ENCODE assay signal across 19 cellular contexts in the genomic region with DNA sequence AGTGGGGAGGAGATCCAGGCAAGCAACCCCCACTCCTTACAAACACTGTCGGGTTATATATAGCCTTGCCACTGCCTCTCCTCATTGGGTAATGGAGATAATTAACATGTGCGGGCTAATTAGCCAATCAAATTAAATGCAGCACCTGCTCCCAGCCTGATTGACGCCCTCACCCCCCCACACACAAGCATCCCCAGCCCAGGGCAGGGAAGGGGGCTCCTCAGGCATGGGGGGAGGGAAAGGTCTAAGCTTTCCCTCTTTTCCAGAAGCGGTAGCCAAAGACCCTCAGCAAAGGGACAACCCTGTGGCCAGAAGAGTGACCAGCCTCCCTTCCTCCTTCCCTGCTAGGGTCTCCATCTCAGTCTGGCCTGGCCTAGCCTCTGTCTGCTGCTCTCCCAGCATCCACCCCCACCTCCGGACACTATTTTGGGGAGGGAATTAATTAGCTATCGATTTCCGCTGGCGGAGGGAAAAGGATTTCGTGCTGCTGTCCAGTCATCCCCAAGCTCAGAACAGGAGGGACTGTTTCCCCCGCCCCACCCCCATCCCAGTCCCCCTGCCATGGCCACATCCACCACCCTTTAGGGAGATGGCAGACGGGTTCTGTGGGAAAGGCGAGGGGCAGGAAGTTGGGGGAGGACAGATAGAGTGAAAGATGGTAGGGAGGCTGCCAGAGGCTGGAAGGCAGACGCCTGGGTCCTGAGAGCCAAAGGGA. TPM values are rescaled to one million over a fixed set of nuclear protein-coding genes. Genes with fewer than 3 reads are reported as not detected.
DNase-seq lines count a peak whose midpoint lies in the region; TF ChIP-seq lines count a peak whose summit lies in the region.
"Had no signal": no experiment of that assay in that cellular context is flagged by ENCODE, and none has a peak within 500 bp of the region (broad histone marks: within the 10 kb centered on the region; RNA-seq: fewer than 3 reads in every experiment).

No MANE protein-coding gene starts in this region.

- peak overlapping the region; percentile 64 for H3K4me3 Mint-ChIP-seq in glutamatergic neuron (ENCODE audit: unreplicated experiment)
- H3K4me3 Mint-ChIP-seq: T-helper 1 cell treated with Interleukin-12 subunit alpha and Interleukin-12 subunit beta and Interleukin-4 antibody, amounts not matched to agents 30 μg/mL and 1 μg/mL, for 36 hours had no signal

- no peaks in the 10 kb centered on the region for H3K36me3 ChIP-seq in MG63

- no peak for TF ChIP-seq CTCF in glutamatergic neuron (IDR thresholded peaks at IDR 0.05; ENCODE audit: partially characterized antibody, unreplicated experiment)

- H3K27me3 ChIP-seq in MG63 = peaks cover 16% of the 10 kb centered on the region

- H3K9me3 Mint-ChIP-seq in glutamatergic neuron (ENCODE audit: unreplicated experiment) = peaks cover 7% of the 10 kb centered on the region
- H3K9me3 Mint-ChIP-seq: T-helper 1 cell treated with Interleukin-12 subunit alpha and Interleukin-12 subunit beta and Interleukin-4 antibody, amounts not matched to agents 30 μg/mL and 1 μg/mL, for 36 hours had no signal

- H3K9me3 ChIP-seq in MG63 = no peaks in the 10 kb centered on the region

- peak overlapping the region; percentile 43 for H3K27ac Mint-ChIP-seq in glutamatergic neuron (ENCODE audit: unreplicated experiment)
- H3K27ac Mint-ChIP-seq: T-helper 1 cell treated with Interleukin-12 subunit alpha and Interleukin-12 subunit beta and Interleukin-4 antibody, amounts not matched to agents 30 μg/mL and 1 μg/mL, for 36 hours had no signal

- H3K36me3 Mint-ChIP-seq in glutamatergic neuron (ENCODE audit: unreplicated experiment) = no peaks in the 10 kb centered on the region

- peaks cover 32% of the 10 kb centered on the region for H3K27me3 Mint-ChIP-seq in glutamatergic neuron (ENCODE audit: unreplicated experiment)

- H3K4me3 ChIP-seq in MG63 = no peak overlapping the region

- DNase-seq in NCI-H146 (lab: John Stamatoyannopoulos, UW) (peak; percentile 34), NCI-H146 treated with DMSO at 0.1 percent for 48 hours (lab: John Stamatoyannopoulos, UW; ENCODE audit: unreplicated experiment) (no peak), NCI-H69 (lab: John Stamatoyannopoulos, UW) (peak; percentile 47), glutamatergic neuron (no peak), MG63 (no peak), NCI-H2029 treated with DMSO at 0.1 percent for 48 hours (lab: John Stamatoyannopoulos, UW) (no peak), ACHN (no peak), OCI-M1 (lab: John Stamatoyannopoulos, UW) (no peak)
- DNase-seq: AML-193, DMS53, GF-D8, KG1, NCI-H1105 treated with DMSO at 0.1 percent for 48 hours, NCI-H187 treated with DMSO at 0.1 percent for 48 hours, NCI-H510A, NCI-H774, Right ventricle myocardium superior had no signal

- in situ Hi-C loops in ACHN (cut with HindIII; ENCODE audit: low pct_ligation_motif_present, low pct_unique_long_range_greater_than_20kb, low sequenced_read_pairs) = no loop called here

- peaks cover 36% of the 10 kb centered on the region for H3K4me1 Mint-ChIP-seq in glutamatergic neuron (ENCODE audit: low read depth, unreplicated experiment)

RNA-seq across cellular contexts. Expression of a gene that starts 7.1 kb away (rescaled TPM):
- 50.4 TPM for total RNA-seq in glutamatergic neuron (ENCODE audit: unreplicated experiment)
- 4.2 and 12.7 TPM in 2 replicates for total RNA-seq in MG63 (2014; rRNA removed; shearing (Covaris generic); ENCODE audit: low replicate concordance)

RNA-seq across cellular contexts. Expression of a gene that starts 28.0 kb away (rescaled TPM):
- 2.9 TPM for total RNA-seq in glutamatergic neuron (ENCODE audit: unreplicated experiment)
- total RNA-seq in MG63 (2014; rRNA removed; shearing (Covaris generic); ENCODE audit: low replicate concordance) = not detected in 2 replicates
- total RNA-seq: H4 had no signal

RNA-seq across cellular contexts. Expression of a gene that starts 43.9 kb away (rescaled TPM):
- total RNA-seq in glutamatergic neuron (ENCODE audit: unreplicated experiment) = 5.5 TPM
- total RNA-seq in MG63 (2014; rRNA removed; shearing (Covaris generic); ENCODE audit: low replicate concordance) = not detected in 2 replicates

Comparison
In these comparisons a context has a peak if more than half of its experiments do, and no peak if none do; other contexts are left out.
1. DNase-seq: peak in NCI-H146 (single experiment) and NCI-H69 (single experiment); none in NCI-H146 treated with DMSO at 0.1 percent for 48 hours (single experiment), glutamatergic neuron (single experiment), MG63 (single experiment), NCI-H2029 treated with DMSO at 0.1 percent for 48 hours (single experiment), ACHN (single experiment) and OCI-M1 (single experiment).